ENCODE assay signal across 28 cellular contexts in genomic region chr6:680204-680603, GRCh38. TPM values are rescaled to one million over a fixed set of nuclear protein-coding genes. Genes with fewer than 3 reads are reported as not detected.
A peak's percentile ranks its signal among the peaks of the same experiment; 100 is the strongest.
DNase-seq lines count a peak whose midpoint lies in the region; ATAC-seq and TF ChIP-seq lines count a peak whose summit lies in the region.
"Had no signal": no experiment of that assay in that cellular context is flagged by ENCODE, and none has a peak within 500 bp of the region (broad histone marks: within the 10 kb centered on the region; RNA-seq: fewer than 3 reads in every experiment).

No MANE protein-coding gene starts in this region.

- H3K27me3 Mint-ChIP-seq in WTC11 (ENCODE audit: low read depth): no peaks in the 10 kb centered on the region
- H3K27me3 Mint-ChIP-seq: activated CD4-positive, alpha-beta T cell treated with anti-CD3 and anti-CD28 coated beads, Interleukin-2, amount 10 ng/mL, durations not matched to agents 24 days and 14 days; naive thymus-derived CD4-positive, alpha-beta T cell had no signal

- in situ Hi-C loops in IMR-90 (cut with MboI; ENCODE audit: low sequenced_read_pairs): no loop called here

- H3K79me1 ChIP-seq in IMR-90 (ENCODE audit: low read depth in 1 of 2, low read length in 2 of 2): peaks cover 27 to 63% of the 10 kb centered on the region in 2 experiments

- DNase-seq in IMR-90: no peak
- DNase-seq in WTC11 (ENCODE audit: low spot score): no peak
- no peak for DNase-seq in GOT3 (lab: John Stamatoyannopoulos, UW)
- DNase-seq in RPMI8226: no peak
- DNase-seq: activated effector memory CD4-positive, alpha-beta T cell treated with Interleukin-2 at 50 U/mL for 16 hours; activated T-cell treated with anti-CD3 and anti-CD28 coated beads, Interleukin-2, amount 50 U/mL, for 1 hour; effector CD8-positive, alpha-beta T cell; erythroblast; glutamatergic neuron; GM23248; naive thymus-derived CD4-positive, alpha-beta T cell; NCI-H1436 treated with DMSO at 0.1 percent for 48 hours; NCI-H446; NCI-H774; Peyer's patch; stimulated activated CD4-positive, alpha-beta T cell treated with anti-CD3 and anti-CD28 coated beads, Interleukin-4, amount 100 ng/mL, for 1 hour; tibial artery; WERI-Rb-1 had no signal

- H3K9me3 ChIP-seq in IMR-90 (ENCODE audit: control insufficient read depth, insufficient read depth, low read length) (no peaks in the 10 kb centered on the region), iPS-18a (ENCODE audit: control insufficient read depth, low read depth, low read length) (no peaks in the 10 kb centered on the region)
- H3K9me3 ChIP-seq: Peyer's patch, prostate gland, tibial artery had no signal

- TF ChIP-seq POLR2A in IMR-90 (IDR thresholded peaks at IDR 0.05; ENCODE audit: low read depth, low read length): no peak

- peaks cover 68% of the 10 kb centered on the region for H3K4me1 Mint-ChIP-seq in WTC11

- no peaks in the 10 kb centered on the region for H3K9me3 Mint-ChIP-seq in WTC11
- H3K9me3 Mint-ChIP-seq: activated CD4-positive, alpha-beta T cell treated with anti-CD3 and anti-CD28 coated beads, Interleukin-2, amount 10 ng/mL, durations not matched to agents 24 days and 14 days; activated naive CD4-positive, alpha-beta T cell treated with anti-CD3 and anti-CD28 coated beads, Interleukin-2, amount 50 U/mL, for 72 hours; naive thymus-derived CD4-positive, alpha-beta T cell had no signal

- H2AK5ac ChIP-seq in IMR-90 (ENCODE audit: low read depth, low read length): no peak overlapping the region

- H3K9me1 ChIP-seq in IMR-90 (ENCODE audit: insufficient read depth, low read length): peaks cover 17% of the 10 kb centered on the region

- peak overlapping the region; percentile 71 for H3K4ac ChIP-seq in IMR-90 (ENCODE audit: low read depth, low read length)

- peak overlapping the region; percentile 24 for H4K91ac ChIP-seq in IMR-90 (ENCODE audit: insufficient read depth, low read depth, low read length)

- H3K4me1 ChIP-seq in IMR-90 (ENCODE audit: control insufficient read depth, insufficient read depth, low read length) (peaks cover 20% of the 10 kb centered on the region), iPS-18a (ENCODE audit: control insufficient read depth, low read depth, low read length) (peaks cover 69% of the 10 kb centered on the region)
- H3K4me1 ChIP-seq: prostate gland had no signal

- H4K8ac ChIP-seq in IMR-90 (ENCODE audit: low read depth in 2 of 2, low read length in 2 of 2): peak overlapping the region in 1 of 2 experiments; percentile 63; a peak in 1 of 4 replicates

- H3K36me3 ChIP-seq in IMR-90 (ENCODE audit: control insufficient read depth, insufficient read depth, low read length): no peaks in the 10 kb centered on the region
- H3K36me3 ChIP-seq in iPS-18a (ENCODE audit: control insufficient read depth, low read depth, low read length): no peaks in the 10 kb centered on the region
- H3K36me3 ChIP-seq: cardiac muscle cell, Peyer's patch, prostate gland, tibial artery, WERI-Rb-1 had no signal

- H3K23ac ChIP-seq in IMR-90 (ENCODE audit: low read depth, low read length): peak overlapping the region; percentile 67

- TF ChIP-seq CTCF in IMR-90 (conservative IDR thresholded peaks at IDR 0.05; ENCODE audit: low read depth, low read length) (no peak), WTC11 (IDR thresholded peaks at IDR 0.05) (no peak)

- no CpG with 5 or more reads among the region's 1 CpG for WGBS in IMR-90 (ENCODE audit: extremely low coverage in 2 of 2, insufficient read length in 1 of 2), 2 experiments

- H3K27ac Mint-ChIP-seq in WTC11: peak overlapping the region; percentile 92
- H3K27ac Mint-ChIP-seq: activated CD4-positive, alpha-beta T cell treated with anti-CD3 and anti-CD28 coated beads, Interleukin-2, amount 10 ng/mL, durations not matched to agents 24 days and 14 days; activated naive CD4-positive, alpha-beta T cell treated with anti-CD3 and anti-CD28 coated beads, Interleukin-2, amount 50 U/mL, for 72 hours; naive thymus-derived CD4-positive, alpha-beta T cell had no signal

- H2BK15ac ChIP-seq in IMR-90 (ENCODE audit: low read depth, low read length): peak overlapping the region; percentile 25; the same call in 1 of the 3 replicates

- peak overlapping the region; percentile 18; the same call in 1 of the 2 replicates for H3K18ac ChIP-seq in IMR-90 (ENCODE audit: low read depth, low read length)

- no peak overlapping the region for H3K4me2 ChIP-seq in IMR-90 (ENCODE audit: low read depth, low read length)
- H3K4me2 ChIP-seq: BLaER1 treated with 17β-estradiol and CSF1 and Interleukin-3, amounts not matched to agents 10 nM and 100 nM had no signal

- H3K14ac ChIP-seq in IMR-90 (replicated peaks; ENCODE audit: low read depth, low read length): 0 out of 2 replicates have a peak overlapping the region, but pooled peaks have one; percentile 64

- peaks cover 18% of the 10 kb centered on the region; the same call in 1 of the 2 replicates for H4K20me1 ChIP-seq in IMR-90 (ENCODE audit: insufficient read depth, low read length)

- H3K27ac ChIP-seq in IMR-90 (ENCODE audit: insufficient read depth, low read length) (no peak overlapping the region), iPS-18a (ENCODE audit: low read length) (peak overlapping the region; percentile 92)
- H3K27ac ChIP-seq: BLaER1 treated with 17β-estradiol and CSF1 and Interleukin-3, amounts not matched to agents 10 nM and 100 nM; cardiac muscle cell; coronary artery; GM23248; Peyer's patch; prostate gland; tibial artery; WERI-Rb-1 had no signal

- peak overlapping the region; percentile 71 for H2BK120ac ChIP-seq in IMR-90 (ENCODE audit: low read depth, low read length)

- H3K27me3 ChIP-seq in IMR-90 (ENCODE audit: control insufficient read depth, insufficient read depth, low read length): no peaks in the 10 kb centered on the region
- no peaks in the 10 kb centered on the region for H3K27me3 ChIP-seq in iPS-18a (ENCODE audit: control insufficient read depth, insufficient read depth, low read length)
- H3K27me3 ChIP-seq: BLaER1 treated with 17β-estradiol and CSF1 and Interleukin-3, amounts not matched to agents 10 nM and 100 nM; cardiac muscle cell; Peyer's patch; tibial artery had no signal

- ATAC-seq in IMR-90 (ENCODE audit: low read depth) (no peak), WTC11 (peak; percentile 44), GM18520 (IDR thresholded peaks at IDR 0.05; ENCODE audit: unreplicated experiment) (no peak), GM21515 (IDR thresholded peaks at IDR 0.05; ENCODE audit: unreplicated experiment) (no peak)
- ATAC-seq: activated naive CD4-positive, alpha-beta T cell treated with anti-CD3 and anti-CD28 coated beads, Interleukin-2, amount 50 U/mL, for 72 hours; naive thymus-derived CD4-positive, alpha-beta T cell had no signal

- no peak overlapping the region for H2AFZ ChIP-seq in IMR-90 (replicated peaks; ENCODE audit: low read length, poor library complexity)
- H2AFZ ChIP-seq: GM23248 had no signal

- CTCF ChIA-PET in IMR-90 (lab: Yijun Ruan, JAX): interaction anchor here (1.0 kb wide), 1 partner anchor 12 kb away, joined by 3 read pairs; no protein-coding TSS in a partner anchor
- CTCF ChIA-PET in WTC11 (lab: Charles Lee): interaction anchor here (0.6 to 2.3 kb wide), 8 partner anchors 9 to 757 kb away, joined by 3 to 19 read pairs (median 6); partner anchors contain the start of gene EXOC2

- TF ChIP-seq RAD21 in IMR-90 (IDR thresholded peaks at IDR 0.05; ENCODE audit: low read length): no peak

- no peak overlapping the region; the same call in 1 of the 2 replicates for H3K56ac ChIP-seq in IMR-90 (ENCODE audit: extremely low read depth, insufficient read depth, low read length)

- H3K36me3 Mint-ChIP-seq in WTC11: peaks cover 5% of the 10 kb centered on the region; the same call in 1 of the 2 replicates

- POLR2A ChIA-PET in IMR-90 (lab: Charles Lee; ENCODE audit: unreplicated experiment) (no interaction called here), WTC11 (lab: Charles Lee) (interaction anchor here (0.8 to 1.2 kb wide), 2 partner anchors 20 to 29 kb away, joined by 3 to 4 read pairs; no protein-coding TSS in a partner anchor)

- peak overlapping the region; percentile 28 for H3K4me3 Mint-ChIP-seq in WTC11
- H3K4me3 Mint-ChIP-seq: activated CD4-positive, alpha-beta T cell treated with anti-CD3 and anti-CD28 coated beads, Interleukin-2, amount 10 ng/mL, durations not matched to agents 24 days and 14 days had no signal

- H2BK20ac ChIP-seq in IMR-90 (ENCODE audit: low read depth, low read length): no peak overlapping the region; the same call in 1 of the 2 replicates

- H3K4me3 ChIP-seq in IMR-90 (ENCODE audit: insufficient read depth, low read depth, low read length) (no peak overlapping the region), iPS-18a (ENCODE audit: low read length) (peak overlapping the region; percentile 15)
- H3K4me3 ChIP-seq: BLaER1 treated with 17β-estradiol and CSF1 and Interleukin-3, amounts not matched to agents 10 nM and 100 nM; cardiac muscle cell; coronary artery; GM23248; Peyer's patch; prostate gland; tibial artery had no signal

- intact Hi-C loops in IMR-90 (cut with micrococcal nuclease): loop anchor here (5.0 kb wide), 1 partner anchor 53 kb away; no protein-coding TSS in a partner anchor

- H3K9ac ChIP-seq in IMR-90 (ENCODE audit: low read depth, low read length) (no peak overlapping the region), iPS-18a (ENCODE audit: low read length) (no peak overlapping the region)
- H3K9ac ChIP-seq: BLaER1 treated with 17β-estradiol and CSF1 and Interleukin-3, amounts not matched to agents 10 nM and 100 nM; GM23248 had no signal

- H2BK5ac ChIP-seq in IMR-90 (ENCODE audit: low read depth, low read length, poor library complexity, severe bottlenecking): peak overlapping the region; percentile 19

- dilution Hi-C loops in IMR-90 (cut with HindIII; ENCODE audit: low sequenced_read_pairs, unreplicated experiment): no loop called here

- no peak overlapping the region for H4K5ac ChIP-seq in IMR-90 (ENCODE audit: low read depth, low read length)

- H2AK9ac ChIP-seq in IMR-90 (replicated peaks; ENCODE audit: low read depth, low read length, poor library complexity): no peak overlapping the region

- no TSS peak for BruUV-seq in IMR-90 (replicated peaks; lab: Mats Ljungman, UMichigan)

TF ChIP-seq in IMR-90, 13 proteins besides CTCF, POLR2A, EP300 and RAD21 (continues in another document):
- no peak for TF ChIP-seq RFX5 (IDR thresholded peaks at IDR 0.05; ENCODE audit: low read depth, low read length)

TF ChIP-seq in WTC11, 78 proteins besides CTCF, POLR2A, EP300 and RAD21 (continues in another document):
- TF ChIP-seq TEAD1 (CRISPR knock-in tag; IDR thresholded peaks at IDR 0.05): 0 out of 2 replicates have a peak, but pooled peaks have one; percentile 41
- no peak for TF ChIP-seq ELF4 (CRISPR knock-in tag; IDR thresholded peaks at IDR 0.05; ENCODE audit: low read depth)

RNA-seq across cellular contexts. Expression of gene EXOC2, which starts 12.7 kb away (rescaled TPM):
- 37.3 and 39.4 TPM in 2 replicates for total RNA-seq in IMR-90 (2012; rRNA removed)
- polyA plus RNA-seq in IMR-90 (2012; rRNA removed): 12.8 and 13.1 TPM in 2 replicates
- polyA plus RNA-seq in IMR-90 (2012; cell fraction: cytosol; rRNA removed): 5.9 and 6.1 TPM in 2 replicates
- polyA plus RNA-seq in IMR-90 (2012; cell fraction: nucleus; rRNA removed; ENCODE audit: low replicate concordance): 6.9 and 14.1 TPM in 2 replicates
- total RNA-seq in WTC11 (2021): 39.6 to 45.7 TPM (median 40.2 TPM) in 3 replicates

RNA-seq across cellular contexts. Expression of gene HUS1B, which starts 23.3 kb away (rescaled TPM):
- total RNA-seq in IMR-90 (2012; rRNA removed): 0.36 and 0.56 TPM in 2 replicates
- polyA plus RNA-seq in IMR-90 (2012; rRNA removed): 0.39 and 0.59 TPM in 2 replicates
- 0.29 and 0.60 TPM in 2 replicates for polyA plus RNA-seq in IMR-90 (2012; cell fraction: cytosol; rRNA removed)
- polyA plus RNA-seq in IMR-90 (2012; cell fraction: nucleus; rRNA removed; ENCODE audit: low replicate concordance): 0.79 and 1.5 TPM in 2 replicates
- total RNA-seq in WTC11 (2021): 0.89 to 1.1 TPM (median 0.89 TPM) in 3 replicates
- total RNA-seq: kidney epithelial cell had no signal
- polyA plus RNA-seq: cardiac muscle cell, GM23248 had no signal
